4 cellular contexts compared by ENCODE assay signal in genomic region chr21:16409341-16409740, GRCh38.
"Had no signal": no experiment of that assay in that cellular context is flagged by ENCODE, and none has a peak within 500 bp of the region (broad histone marks: within the 10 kb centered on the region; RNA-seq: fewer than 3 reads in every experiment).

No MANE protein-coding gene starts in this region.

- H3K36me3 Mint-ChIP-seq: IgD-negative memory B cell had no signal

- H3K4me1 Mint-ChIP-seq: GM23338, H9, IgD-negative memory B cell had no signal

- DNase-seq: H9, HCEC 1CT had no signal

- H3K4me3 Mint-ChIP-seq: GM23338, H9, IgD-negative memory B cell had no signal

- H3K27ac Mint-ChIP-seq: GM23338, H9, IgD-negative memory B cell had no signal

- H3K27me3 Mint-ChIP-seq: IgD-negative memory B cell had no signal

- H3K4me3 ChIP-seq: GM23338 had no signal
